7 cellular contexts compared by ENCODE assay signal in the genomic region with DNA sequence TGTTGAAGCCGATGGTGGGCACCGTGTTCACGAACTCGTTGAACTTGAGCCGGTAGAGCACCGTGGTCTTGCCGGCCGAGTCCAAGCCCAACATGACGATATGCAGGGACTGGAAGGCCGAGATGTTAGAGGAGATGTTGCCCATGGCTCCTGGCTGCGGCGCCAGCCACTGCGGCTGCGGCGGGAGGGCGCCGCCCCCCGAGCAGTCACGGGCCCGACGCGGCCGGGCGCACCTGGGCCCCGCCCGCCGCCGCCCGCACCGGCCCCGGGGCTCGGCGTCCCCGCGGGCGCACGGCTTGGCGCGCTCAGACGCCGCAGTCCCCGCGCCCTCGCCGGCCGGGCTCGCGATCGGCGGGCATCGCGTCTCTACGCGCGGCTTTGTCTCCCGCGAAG. TPM values are rescaled to one million over a fixed set of nuclear protein-coding genes. Genes with fewer than 3 reads are reported as not detected.
DNase-seq lines count a peak whose midpoint lies in the region; ATAC-seq and TF ChIP-seq lines count a peak whose summit lies in the region.

No MANE protein-coding gene starts in this region.

- no peaks in the 10 kb centered on the region for H3K36me3 ChIP-seq in parathyroid adenoma (ENCODE audit: control insufficient read depth, insufficient read depth, low read length)

- H3K79me2 ChIP-seq in parathyroid adenoma: no peaks in the 10 kb centered on the region

- H2AFZ ChIP-seq in parathyroid adenoma: peak overlapping the region; percentile 86

- H3K4me3 ChIP-seq in parathyroid adenoma (ENCODE audit: low read depth, low read length): peak overlapping the region; percentile 54

- H3K27ac Mint-ChIP-seq in HFFc6: peak overlapping the region; percentile 80

- peak; percentile 33 for ATAC-seq in GM18519 (IDR thresholded peaks at IDR 0.05; ENCODE audit: low FRiP score, unreplicated experiment)

- H3K4me2 ChIP-seq in parathyroid adenoma (ENCODE audit: low read length): peak overlapping the region; percentile 87

- DNase-seq in HFFc6: no peak
- DNase-seq in NCI-H146 treated with DMSO at 0.1 percent for 48 hours (lab: John Stamatoyannopoulos, UW; ENCODE audit: unreplicated experiment): peak; percentile 14
- peak; percentile 39 for DNase-seq in activated T-helper 1 cell treated with Interleukin-2 at 50 U/mL for 16 hours (ENCODE audit: low read depth)
- peak; percentile 44 for DNase-seq in foreskin melanocyte
- DNase-seq in Ammon's horn (ENCODE audit: low spot score): no peak

- no peaks in the 10 kb centered on the region for H3K4me1 ChIP-seq in parathyroid adenoma

- peak overlapping the region; percentile 49 for H3K27ac ChIP-seq in parathyroid adenoma

- H3K9me3 ChIP-seq in parathyroid adenoma (ENCODE audit: control insufficient read depth, low read length): no peaks in the 10 kb centered on the region

- H3K36me3 Mint-ChIP-seq in HFFc6 (ENCODE audit: low read depth): peaks cover 6% of the 10 kb centered on the region

- H3K4me3 Mint-ChIP-seq in HFFc6: peak overlapping the region; percentile 93

- H3K27me3 ChIP-seq in parathyroid adenoma (ENCODE audit: control insufficient read depth, insufficient read depth, low read length): no peaks in the 10 kb centered on the region

- TF ChIP-seq CTCF in HFFc6 (IDR thresholded peaks at IDR 0.05) (no peak), parathyroid adenoma (IDR thresholded peaks at IDR 0.05) (no peak)

- H3K4me1 Mint-ChIP-seq in HFFc6 (ENCODE audit: low read depth): peaks cover 34% of the 10 kb centered on the region

- peaks cover 4% of the 10 kb centered on the region; the same call in 1 of the 2 replicates for H3K9me3 Mint-ChIP-seq in HFFc6

- H3K9ac ChIP-seq in parathyroid adenoma: no peak overlapping the region

- no peaks in the 10 kb centered on the region for H3K27me3 Mint-ChIP-seq in HFFc6 (ENCODE audit: insufficient read depth)

RNA-seq across cellular contexts. Expression of a gene that starts 0.4 kb away (rescaled TPM):
- 1 to 10 TPM; 3.6 to 6.5 (median 6.0) TPM for total RNA-seq in HFFc6 (2021; fragmentation: NEBNext Ultra II Directional; extraction: Animal tissue kit (Norgen Biotek cat#: 25700))

Comparison
In these comparisons a context has a peak if more than half of its experiments do, and no peak if none do; other contexts are left out.
1. DNase-seq: peak in NCI-H146 treated with DMSO at 0.1 percent for 48 hours (single experiment), activated T-helper 1 cell treated with Interleukin-2 at 50 U/mL for 16 hours (single experiment) and foreskin melanocyte (single experiment); none in HFFc6 (single experiment) and Ammon's horn (single experiment).